1 cellular context compared by ENCODE assay signal in the genomic region with DNA sequence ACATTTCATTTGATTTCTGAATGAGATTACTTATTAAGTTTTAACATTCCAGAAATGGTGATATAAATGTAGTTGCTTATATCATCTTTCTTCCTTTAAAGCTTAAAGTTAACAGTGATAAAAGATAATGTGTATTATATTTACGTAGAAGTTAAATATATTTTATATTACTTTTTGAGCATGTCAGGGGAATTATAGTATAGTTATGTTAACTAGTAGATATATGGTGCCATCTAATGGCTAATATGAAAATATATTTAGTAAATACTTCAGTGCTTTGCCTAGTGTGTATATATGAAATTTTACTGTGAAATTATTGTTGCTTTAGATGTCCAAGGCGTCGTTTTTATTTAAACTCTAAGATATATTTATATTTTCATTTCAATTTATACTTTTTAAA.
TF ChIP-seq lines count a peak whose summit lies in the region.

No MANE protein-coding gene starts in this region.

TF ChIP-seq in HCT116, 20 proteins besides CTCF, POLR2A, EP300 and RAD21 (continued from another document):
- TF ChIP-seq, protein P1, sequence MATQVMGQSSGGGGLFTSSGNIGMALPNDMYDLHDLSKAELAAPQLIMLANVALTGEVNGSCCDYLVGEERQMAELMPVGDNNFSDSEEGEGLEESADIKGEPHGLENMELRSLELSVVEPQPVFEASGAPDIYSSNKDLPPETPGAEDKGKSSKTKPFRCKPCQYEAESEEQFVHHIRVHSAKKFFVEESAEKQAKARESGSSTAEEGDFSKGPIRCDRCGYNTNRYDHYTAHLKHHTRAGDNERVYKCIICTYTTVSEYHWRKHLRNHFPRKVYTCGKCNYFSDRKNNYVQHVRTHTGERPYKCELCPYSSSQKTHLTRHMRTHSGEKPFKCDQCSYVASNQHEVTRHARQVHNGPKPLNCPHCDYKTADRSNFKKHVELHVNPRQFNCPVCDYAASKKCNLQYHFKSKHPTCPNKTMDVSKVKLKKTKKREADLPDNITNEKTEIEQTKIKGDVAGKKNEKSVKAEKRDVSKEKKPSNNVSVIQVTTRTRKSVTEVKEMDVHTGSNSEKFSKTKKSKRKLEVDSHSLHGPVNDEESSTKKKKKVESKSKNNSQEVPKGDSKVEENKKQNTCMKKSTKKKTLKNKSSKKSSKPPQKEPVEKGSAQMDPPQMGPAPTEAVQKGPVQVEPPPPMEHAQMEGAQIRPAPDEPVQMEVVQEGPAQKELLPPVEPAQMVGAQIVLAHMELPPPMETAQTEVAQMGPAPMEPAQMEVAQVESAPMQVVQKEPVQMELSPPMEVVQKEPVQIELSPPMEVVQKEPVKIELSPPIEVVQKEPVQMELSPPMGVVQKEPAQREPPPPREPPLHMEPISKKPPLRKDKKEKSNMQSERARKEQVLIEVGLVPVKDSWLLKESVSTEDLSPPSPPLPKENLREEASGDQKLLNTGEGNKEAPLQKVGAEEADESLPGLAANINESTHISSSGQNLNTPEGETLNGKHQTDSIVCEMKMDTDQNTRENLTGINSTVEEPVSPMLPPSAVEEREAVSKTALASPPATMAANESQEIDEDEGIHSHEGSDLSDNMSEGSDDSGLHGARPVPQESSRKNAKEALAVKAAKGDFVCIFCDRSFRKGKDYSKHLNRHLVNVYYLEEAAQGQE (IDR thresholded peaks at IDR 0.05; ENCODE audit: low read depth), result no peak
- TF ChIP-seq, protein P2, sequence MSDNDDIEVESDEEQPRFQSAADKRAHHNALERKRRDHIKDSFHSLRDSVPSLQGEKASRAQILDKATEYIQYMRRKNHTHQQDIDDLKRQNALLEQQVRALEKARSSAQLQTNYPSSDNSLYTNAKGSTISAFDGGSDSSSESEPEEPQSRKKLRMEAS (IDR thresholded peaks at IDR 0.05), result no peak
- no peak for TF ChIP-seq EGR1 (IDR thresholded peaks at IDR 0.05; ENCODE audit: low read depth)
